Comparison of ENCODE assay signal across 29 cellular contexts in genomic region chrX:13478740-13479451, GRCh38.
A peak's percentile ranks its signal among the peaks of the same experiment; 100 is the strongest.
DNase-seq lines count a peak whose midpoint lies in the region; ATAC-seq and TF ChIP-seq lines count a peak whose summit lies in the region.
"Had no signal": no experiment of that assay in that cellular context is flagged by ENCODE, and none has a peak within 500 bp of the region (broad histone marks: within the 10 kb centered on the region; RNA-seq: fewer than 3 reads in every experiment).

No MANE protein-coding gene starts in this region.

- DNase-seq in Right ventricle myocardium superior (no peak), cardiac septum (ENCODE audit: low spot score) (no peak), coronary artery (ENCODE audit: low spot score) (no peak), left ventricle myocardium superior (peak; percentile 27), NAMALWA (ENCODE audit: low spot score) (no peak), NCI-H774 (lab: John Stamatoyannopoulos, UW) (no peak)
- DNase-seq: CD4-positive, alpha-beta T cell; COR-L47; DMS79; EL; GDM1; GOT3; HFFc6; Karpas-422; NCI-H1092 treated with DMSO at 0.1 percent for 48 hours; NCI-H1436; NCI-H187; NCI-H2081 treated with DMSO at 0.1 percent for 48 hours; NCI-H2171 treated with DMSO at 0.1 percent for 48 hours; NCI-H524 treated with DMSO at 0.1 percent for 48 hours; NCI-H82; NK-92 treated with Interleukin-12 subunit alpha and Interleukin-12 subunit beta, amount 100 ng/mL, for 24 hours; PC-3 had no signal

- H3K27ac ChIP-seq in coronary artery = peak overlapping the region; percentile 63 to 76
- H3K27ac ChIP-seq: BLaER1, SJSA1 had no signal

- intact Hi-C loops in Right ventricle myocardium superior (cut with DNase I) (no loop called here), cardiac septum (cut with DNase I) (loop anchor here (5.0 to 10.0 kb wide), 3 partner anchors 47 to 114 kb away; no protein-coding TSS in a partner anchor), left ventricle myocardium superior (cut with micrococcal nuclease) (no loop called here)

- no peak overlapping the region for H3K4me3 ChIP-seq in coronary artery
- H3K4me3 ChIP-seq: BLaER1, GM12878, HAP-1, SJSA1 had no signal

- ATAC-seq in Right ventricle myocardium superior (ENCODE audit: poor library complexity) (peak; percentile 86), left ventricle myocardium superior (peak; percentile 88), GM21786 (IDR thresholded peaks at IDR 0.05; ENCODE audit: unreplicated experiment) (no peak)
- ATAC-seq: GM12878, HepG2, PC-3 had no signal

- TF ChIP-seq CTCF in coronary artery (IDR thresholded peaks at IDR 0.05) = no peak
